23 cellular contexts compared by ENCODE assay signal in genomic region chr9:128206484-128206883, GRCh38. TPM values are rescaled to one million over a fixed set of nuclear protein-coding genes. Genes with fewer than 3 reads are reported as not detected.
"Had no signal": no experiment of that assay in that cellular context is flagged by ENCODE, and none has a peak within 500 bp of the region (broad histone marks: within the 10 kb centered on the region; RNA-seq: fewer than 3 reads in every experiment).

No MANE protein-coding gene starts in this region.

- DNase-seq: activated CD4-positive, alpha-beta memory T cell treated with anti-CD3 and anti-CD28 coated beads for 36 hours; activated CD4-positive, alpha-beta T cell treated with anti-CD3 and anti-CD28 coated beads for 48 hours; activated CD4-positive, CD25-positive, alpha-beta regulatory T cell; activated effector memory CD4-positive, alpha-beta T cell treated with Interleukin-2 at 50 U/mL for 16 hours; activated naive CD4-positive, alpha-beta T cell treated with anti-CD3 and anti-CD28 coated beads for 36 hours; activated naive CD8-positive, alpha-beta T cell treated with anti-CD3 and anti-CD28 coated beads, Interleukin-2, amount 10 ng/mL, durations not matched to agents 7 days and 5 days; activated T-cell treated with anti-CD3 and anti-CD28 coated beads, Interleukin-2, amount 50 U/mL, for 72 hours; amniotic stem cell; cortex of kidney; effector CD4-positive, alpha-beta T cell; erythroblast; foreskin melanocyte; left cardiac atrium; stimulated activated naive B cell treated with anti-CD40 and anti-IgM and Interleukin-4, amounts not matched to agents 10 μg/mL and 1 μg/mL and 100 μg/mL, for 72 hours; T1000; testis; trophoblast cell had no signal

- H3K9me3 Mint-ChIP-seq: activated CD4-positive, alpha-beta memory T cell treated with anti-CD3 and anti-CD28 coated beads for 36 hours; activated naive CD4-positive, alpha-beta T cell treated with anti-CD3 and anti-CD28 coated beads for 36 hours; activated naive CD8-positive, alpha-beta T cell treated with anti-CD3 and anti-CD28 coated beads, Interleukin-2, amount 10 ng/mL, durations not matched to agents 7 days and 5 days; activated T-cell treated with anti-CD3 and anti-CD28 coated beads, Interleukin-2, amount 50 U/mL, for 72 hours; natural killer cell treated with Interleukin-12 subunit alpha and Interleukin-12 subunit beta and Interleukin-15 and Interleukin-18, amount 100 ng/mL, for 72 hours; stimulated activated naive B cell treated with anti-CD40 and anti-IgM and Interleukin-4, amounts not matched to agents 10 μg/mL and 1 μg/mL and 100 μg/mL, for 72 hours had no signal

- ATAC-seq: activated T-cell treated with anti-CD3 and anti-CD28 coated beads, Interleukin-2, amount 50 U/mL, for 72 hours; left cardiac atrium; natural killer cell treated with Interleukin-12 subunit alpha and Interleukin-12 subunit beta and Interleukin-15 and Interleukin-18, amount 100 ng/mL, for 72 hours; sciatic nerve; stimulated activated naive B cell treated with anti-CD40 and anti-IgM and Interleukin-4, amounts not matched to agents 10 μg/mL and 1 μg/mL and 100 μg/mL, for 72 hours had no signal

- H3K9me3 ChIP-seq: testis had no signal

- H3K27ac Mint-ChIP-seq: activated CD4-positive, alpha-beta memory T cell treated with anti-CD3 and anti-CD28 coated beads for 36 hours; activated naive CD4-positive, alpha-beta T cell treated with anti-CD3 and anti-CD28 coated beads for 36 hours; activated naive CD8-positive, alpha-beta T cell treated with anti-CD3 and anti-CD28 coated beads, Interleukin-2, amount 10 ng/mL, durations not matched to agents 7 days and 5 days; activated T-cell treated with anti-CD3 and anti-CD28 coated beads, Interleukin-2, amount 50 U/mL, for 72 hours; natural killer cell treated with Interleukin-12 subunit alpha and Interleukin-12 subunit beta and Interleukin-15 and Interleukin-18, amount 100 ng/mL, for 72 hours; stimulated activated naive B cell treated with anti-CD40 and anti-IgM and Interleukin-4, amounts not matched to agents 10 μg/mL and 1 μg/mL and 100 μg/mL, for 72 hours had no signal

- FAIRE-seq: bronchial epithelial cell, islet of Langerhans, small intestine had no signal

- H3K4me1 ChIP-seq: testis had no signal

- H3K36me3 Mint-ChIP-seq: activated CD4-positive, alpha-beta memory T cell treated with anti-CD3 and anti-CD28 coated beads for 36 hours; activated naive CD8-positive, alpha-beta T cell treated with anti-CD3 and anti-CD28 coated beads, Interleukin-2, amount 10 ng/mL, durations not matched to agents 7 days and 5 days; natural killer cell treated with Interleukin-12 subunit alpha and Interleukin-12 subunit beta and Interleukin-15 and Interleukin-18, amount 100 ng/mL, for 72 hours; stimulated activated naive B cell treated with anti-CD40 and anti-IgM and Interleukin-4, amounts not matched to agents 10 μg/mL and 1 μg/mL and 100 μg/mL, for 72 hours had no signal

- H3K27me3 ChIP-seq: testis had no signal

- H3K27ac ChIP-seq: testis had no signal

- H3K4me3 ChIP-seq: testis had no signal

- H3K4me3 Mint-ChIP-seq: activated CD4-positive, alpha-beta memory T cell treated with anti-CD3 and anti-CD28 coated beads for 36 hours; activated naive CD4-positive, alpha-beta T cell treated with anti-CD3 and anti-CD28 coated beads for 36 hours; activated naive CD8-positive, alpha-beta T cell treated with anti-CD3 and anti-CD28 coated beads, Interleukin-2, amount 10 ng/mL, durations not matched to agents 7 days and 5 days; activated T-cell treated with anti-CD3 and anti-CD28 coated beads, Interleukin-2, amount 50 U/mL, for 72 hours; natural killer cell treated with Interleukin-12 subunit alpha and Interleukin-12 subunit beta and Interleukin-15 and Interleukin-18, amount 100 ng/mL, for 72 hours; stimulated activated naive B cell treated with anti-CD40 and anti-IgM and Interleukin-4, amounts not matched to agents 10 μg/mL and 1 μg/mL and 100 μg/mL, for 72 hours had no signal

RNA-seq across cellular contexts. Expression of gene LCN2, which starts 57.2 kb away (rescaled TPM):
- total RNA-seq: activated CD4-positive, alpha-beta memory T cell treated with anti-CD3 and anti-CD28 coated beads for 36 hours; activated naive CD4-positive, alpha-beta T cell treated with anti-CD3 and anti-CD28 coated beads for 36 hours; activated naive CD8-positive, alpha-beta T cell treated with anti-CD3 and anti-CD28 coated beads, Interleukin-2, amount 10 ng/mL, durations not matched to agents 7 days and 5 days; activated T-cell treated with anti-CD3 and anti-CD28 coated beads, Interleukin-2, amount 50 U/mL, for 72 hours; natural killer cell treated with Interleukin-12 subunit alpha and Interleukin-12 subunit beta and Interleukin-15 and Interleukin-18, amount 100 ng/mL, for 72 hours; T-helper 1 cell treated with Interleukin-12 subunit alpha and Interleukin-12 subunit beta and Interleukin-4 antibody, amounts not matched to agents 30 ng/mL and 1 ng/mL, for 36 hours; testis had no signal
